Comparison of ENCODE assay signal across 17 cellular contexts in genomic region chr1:234756066-234756783, GRCh38.
DNase-seq lines count a peak whose midpoint lies in the region; ATAC-seq and TF ChIP-seq lines count a peak whose summit lies in the region.
"Had no signal": no experiment of that assay in that cellular context is flagged by ENCODE, and none has a peak within 500 bp of the region (broad histone marks: within the 10 kb centered on the region; RNA-seq: fewer than 3 reads in every experiment).

No MANE protein-coding gene starts in this region.

- no peaks in the 10 kb centered on the region for H3K27me3 ChIP-seq in HAP-1 (ENCODE audit: low read depth)
- H3K27me3 ChIP-seq: ascending aorta, colonic mucosa, neutrophil, thyroid gland had no signal

- H3K36me3 ChIP-seq in HAP-1 (replicated peaks) = no peaks in the 10 kb centered on the region
- H3K36me3 ChIP-seq: ascending aorta, colonic mucosa, neutrophil, thyroid gland had no signal

- peak; percentile 95 for DNase-seq in A172 (ENCODE audit: low spot score)
- DNase-seq in COLO829 (ENCODE audit: low spot score) = peak; percentile 44
- peak; percentile 42 for DNase-seq in fibroblast of villous mesenchyme (ENCODE audit: low read depth)
- no peak for DNase-seq in HAP-1 (ENCODE audit: low spot score in 2 of 2)
- no peak for DNase-seq in GM13976 (ENCODE audit: low spot score)
- DNase-seq: activated naive CD4-positive, alpha-beta T cell; retina; stimulated activated CD4-positive, alpha-beta T cell treated with anti-CD3 and anti-CD28 coated beads, Interleukin-15, amount 100 ng/mL, for 24 hours; T-helper 9 cell had no signal

- ATAC-seq in SK-N-SH treated with all-trans-retinoic acid at 6 μM for 48 hours (peak; percentile 23), HG02588 (IDR thresholded peaks at IDR 0.05; ENCODE audit: unreplicated experiment) (no peak), HG03354 (IDR thresholded peaks at IDR 0.05; ENCODE audit: poor library complexity, severe bottlenecking, unreplicated experiment) (no peak)
- ATAC-seq: HCT116 had no signal

- no peak for TF ChIP-seq CTCF in fibroblast of villous mesenchyme (IDR thresholded peaks at IDR 0.05; ENCODE audit: insufficient read depth, low read depth, low read length)
- no peak for TF ChIP-seq CTCF in GM13976 (IDR thresholded peaks at IDR 0.05; ENCODE audit: borderline replicate concordance, control extremely low read depth, extremely low read depth, insufficient read depth, missing control alignments)

- in situ Hi-C loops in HAP-1 (cut with MboI; ENCODE audit: low sequenced_read_pairs) = no loop called here
- in situ Hi-C loops in GM13976 (cut with MboI; ENCODE audit: low sequenced_read_pairs, unreplicated experiment) = loop anchor here (25.0 kb wide), 1 partner anchor 331 kb away; no protein-coding TSS in a partner anchor

- H3K9me3 ChIP-seq in HAP-1 = no peaks in the 10 kb centered on the region
- H3K9me3 ChIP-seq: ascending aorta, colonic mucosa, neutrophil, thyroid gland had no signal

- H3K4me3 ChIP-seq in fibroblast of villous mesenchyme (ENCODE audit: low read depth, low read length) (no peak overlapping the region), HAP-1 (no peak overlapping the region)
- H3K4me3 ChIP-seq: ascending aorta, colonic mucosa, thyroid gland had no signal

- H3K4me1 ChIP-seq in HAP-1 = no peaks in the 10 kb centered on the region
- H3K4me1 ChIP-seq: colonic mucosa had no signal

TF ChIP-seq in SK-N-SH treated with all-trans-retinoic acid at 6 μM for 48 hours, 23 proteins besides CTCF, POLR2A, EP300 and RAD21:
- TF ChIP-seq GLIS3 (CRISPR knock-in tag; IDR thresholded peaks at IDR 0.05) (no peak), SNAI2 (CRISPR knock-in tag; IDR thresholded peaks at IDR 0.05) (no peak), ARNTL (CRISPR knock-in tag; IDR thresholded peaks at IDR 0.05; ENCODE audit: borderline replicate concordance, low read depth) (no peak), RARB (CRISPR knock-in tag; IDR thresholded peaks at IDR 0.05) (no peak), TCF4 (CRISPR knock-in tag; IDR thresholded peaks at IDR 0.05; ENCODE audit: borderline replicate concordance) (no peak), CREB5 (CRISPR knock-in tag; IDR thresholded peaks at IDR 0.05; ENCODE audit: low read depth) (no peak), ZNF8 (CRISPR knock-in tag; IDR thresholded peaks at IDR 0.05) (no peak), ZFP3 (CRISPR knock-in tag; IDR thresholded peaks at IDR 0.05) (no peak), PPARA (CRISPR knock-in tag; IDR thresholded peaks at IDR 0.05; ENCODE audit: borderline replicate concordance) (no peak), ZC3H10 (CRISPR knock-in tag; IDR thresholded peaks at IDR 0.05) (no peak)
- TF ChIP-seq, protein P1, sequence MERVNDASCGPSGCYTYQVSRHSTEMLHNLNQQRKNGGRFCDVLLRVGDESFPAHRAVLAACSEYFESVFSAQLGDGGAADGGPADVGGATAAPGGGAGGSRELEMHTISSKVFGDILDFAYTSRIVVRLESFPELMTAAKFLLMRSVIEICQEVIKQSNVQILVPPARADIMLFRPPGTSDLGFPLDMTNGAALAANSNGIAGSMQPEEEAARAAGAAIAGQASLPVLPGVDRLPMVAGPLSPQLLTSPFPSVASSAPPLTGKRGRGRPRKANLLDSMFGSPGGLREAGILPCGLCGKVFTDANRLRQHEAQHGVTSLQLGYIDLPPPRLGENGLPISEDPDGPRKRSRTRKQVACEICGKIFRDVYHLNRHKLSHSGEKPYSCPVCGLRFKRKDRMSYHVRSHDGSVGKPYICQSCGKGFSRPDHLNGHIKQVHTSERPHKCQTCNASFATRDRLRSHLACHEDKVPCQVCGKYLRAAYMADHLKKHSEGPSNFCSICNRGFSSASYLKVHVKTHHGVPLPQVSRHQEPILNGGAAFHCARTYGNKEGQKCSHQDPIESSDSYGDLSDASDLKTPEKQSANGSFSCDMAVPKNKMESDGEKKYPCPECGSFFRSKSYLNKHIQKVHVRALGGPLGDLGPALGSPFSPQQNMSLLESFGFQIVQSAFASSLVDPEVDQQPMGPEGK (CRISPR knock-in tag; IDR thresholded peaks at IDR 0.05; ENCODE audit: borderline replicate concordance) = no peak
- TF ChIP-seq, protein P2, sequence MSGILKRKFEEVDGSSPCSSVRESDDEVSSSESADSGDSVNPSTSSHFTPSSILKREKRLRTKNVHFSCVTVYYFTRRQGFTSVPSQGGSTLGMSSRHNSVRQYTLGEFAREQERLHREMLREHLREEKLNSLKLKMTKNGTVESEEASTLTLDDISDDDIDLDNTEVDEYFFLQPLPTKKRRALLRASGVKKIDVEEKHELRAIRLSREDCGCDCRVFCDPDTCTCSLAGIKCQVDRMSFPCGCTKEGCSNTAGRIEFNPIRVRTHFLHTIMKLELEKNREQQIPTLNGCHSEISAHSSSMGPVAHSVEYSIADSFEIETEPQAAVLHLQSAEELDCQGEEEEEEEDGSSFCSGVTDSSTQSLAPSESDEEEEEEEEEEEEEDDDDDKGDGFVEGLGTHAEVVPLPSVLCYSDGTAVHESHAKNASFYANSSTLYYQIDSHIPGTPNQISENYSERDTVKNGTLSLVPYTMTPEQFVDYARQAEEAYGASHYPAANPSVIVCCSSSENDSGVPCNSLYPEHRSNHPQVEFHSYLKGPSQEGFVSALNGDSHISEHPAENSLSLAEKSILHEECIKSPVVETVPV (CRISPR knock-in tag; IDR thresholded peaks at IDR 0.05) = no peak
- TF ChIP-seq, protein P3, sequence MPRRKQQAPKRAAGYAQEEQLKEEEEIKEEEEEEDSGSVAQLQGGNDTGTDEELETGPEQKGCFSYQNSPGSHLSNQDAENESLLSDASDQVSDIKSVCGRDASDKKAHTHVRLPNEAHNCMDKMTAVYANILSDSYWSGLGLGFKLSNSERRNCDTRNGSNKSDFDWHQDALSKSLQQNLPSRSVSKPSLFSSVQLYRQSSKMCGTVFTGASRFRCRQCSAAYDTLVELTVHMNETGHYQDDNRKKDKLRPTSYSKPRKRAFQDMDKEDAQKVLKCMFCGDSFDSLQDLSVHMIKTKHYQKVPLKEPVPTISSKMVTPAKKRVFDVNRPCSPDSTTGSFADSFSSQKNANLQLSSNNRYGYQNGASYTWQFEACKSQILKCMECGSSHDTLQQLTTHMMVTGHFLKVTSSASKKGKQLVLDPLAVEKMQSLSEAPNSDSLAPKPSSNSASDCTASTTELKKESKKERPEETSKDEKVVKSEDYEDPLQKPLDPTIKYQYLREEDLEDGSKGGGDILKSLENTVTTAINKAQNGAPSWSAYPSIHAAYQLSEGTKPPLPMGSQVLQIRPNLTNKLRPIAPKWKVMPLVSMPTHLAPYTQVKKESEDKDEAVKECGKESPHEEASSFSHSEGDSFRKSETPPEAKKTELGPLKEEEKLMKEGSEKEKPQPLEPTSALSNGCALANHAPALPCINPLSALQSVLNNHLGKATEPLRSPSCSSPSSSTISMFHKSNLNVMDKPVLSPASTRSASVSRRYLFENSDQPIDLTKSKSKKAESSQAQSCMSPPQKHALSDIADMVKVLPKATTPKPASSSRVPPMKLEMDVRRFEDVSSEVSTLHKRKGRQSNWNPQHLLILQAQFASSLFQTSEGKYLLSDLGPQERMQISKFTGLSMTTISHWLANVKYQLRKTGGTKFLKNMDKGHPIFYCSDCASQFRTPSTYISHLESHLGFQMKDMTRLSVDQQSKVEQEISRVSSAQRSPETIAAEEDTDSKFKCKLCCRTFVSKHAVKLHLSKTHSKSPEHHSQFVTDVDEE (CRISPR knock-in tag; IDR thresholded peaks at IDR 0.05) = no peak

Comparison
In these comparisons a context has a peak if more than half of its experiments do, and no peak if none do; other contexts are left out.
1. DNase-seq: peak in A172 (single experiment), COLO829 (single experiment) and fibroblast of villous mesenchyme (single experiment); none in HAP-1 (0 of 2) and GM13976 (single experiment).